9 cellular contexts compared by ENCODE assay signal in genomic region chr20:63974402-63975200, GRCh38. TPM values are rescaled to one million over a fixed set of nuclear protein-coding genes. Genes with fewer than 3 reads are reported as not detected.
A peak's percentile ranks its signal among the peaks of the same experiment; 100 is the strongest.
DNase-seq lines count a peak whose midpoint lies in the region; ATAC-seq and FAIRE-seq lines count a peak whose summit lies in the region.
"Had no signal": no experiment of that assay in that cellular context is flagged by ENCODE, and none has a peak within 500 bp of the region (broad histone marks: within the 10 kb centered on the region; RNA-seq: fewer than 3 reads in every experiment).

No MANE protein-coding gene starts in this region.

- H3K27ac Mint-ChIP-seq in natural killer cell treated with Interleukin-12 subunit alpha and Interleukin-12 subunit beta and Interleukin-15 and Interleukin-18, amount 100 ng/mL, for 72 hours, result peak overlapping the region; percentile 26 to 38

- no peaks in the 10 kb centered on the region for H3K9me3 Mint-ChIP-seq in natural killer cell treated with Interleukin-12 subunit alpha and Interleukin-12 subunit beta and Interleukin-15 and Interleukin-18, amount 100 ng/mL, for 72 hours
- H3K9me3 Mint-ChIP-seq: activated T-cell treated with anti-CD3 and anti-CD28 coated beads, Interleukin-2, amount 50 U/mL, for 4 hours had no signal

- no peak for FAIRE-seq in small intestine (lab: Jason Lieb, UNC)

- peaks cover 45 to 47% of the 10 kb centered on the region in 2 donors for H3K4me1 Mint-ChIP-seq in natural killer cell treated with Interleukin-12 subunit alpha and Interleukin-12 subunit beta and Interleukin-15 and Interleukin-18, amount 100 ng/mL, for 72 hours (ENCODE audit: low read depth in 2 of 2)

- H3K4me3 ChIP-seq in adipocyte (ENCODE audit: low read length) (no peak overlapping the region), small intestine (ENCODE audit: low read depth in 1 of 2, low read length in 2 of 2) (no peak overlapping the region)

- no peaks in the 10 kb centered on the region for H3K36me3 ChIP-seq in adipocyte (ENCODE audit: control insufficient read depth, insufficient read depth, low read length, severe bottlenecking)
- no peaks in the 10 kb centered on the region for H3K36me3 ChIP-seq in small intestine (ENCODE audit: control insufficient read depth in 2 of 2, insufficient read depth in 2 of 2, low read length in 2 of 2)

- peaks cover 10% of the 10 kb centered on the region for H3K4me1 ChIP-seq in adipocyte (ENCODE audit: control insufficient read depth, insufficient read depth, low read length)
- no peaks in the 10 kb centered on the region for H3K4me1 ChIP-seq in small intestine (ENCODE audit: control insufficient read depth in 2 of 2, insufficient read depth in 1 of 2, low read depth in 1 of 2, low read length in 1 of 2)

- WGBS in small intestine, 3 donors, result 70 to 73% (median 71%) methylated on average over 18 to 19 of the region's 19 CpGs

- peaks cover 9% of the 10 kb centered on the region for H3K36me3 Mint-ChIP-seq in natural killer cell treated with Interleukin-12 subunit alpha and Interleukin-12 subunit beta and Interleukin-15 and Interleukin-18, amount 100 ng/mL, for 72 hours

- peak; percentile 49 for DNase-seq in DMS53 treated with DMSO at 0.1 percent for 48 hours (lab: John Stamatoyannopoulos, UW; ENCODE audit: unreplicated experiment)
- peak; percentile 30 to 99 (median 96) for DNase-seq in NCI-H1417 (lab: John Stamatoyannopoulos, UW)
- DNase-seq in adipocyte (ENCODE audit: low read depth), result no peak
- DNase-seq in natural killer cell treated with Interleukin-12 subunit alpha and Interleukin-12 subunit beta and Interleukin-15 and Interleukin-18, amount 100 ng/mL, for 72 hours (ENCODE audit: low spot score), result no peak
- no peak for DNase-seq in UCSD-AML1 (lab: John Stamatoyannopoulos, UW; ENCODE audit: unreplicated experiment)
- DNase-seq in small intestine, result no peak

- no peaks in the 10 kb centered on the region for H3K27me3 Mint-ChIP-seq in natural killer cell treated with Interleukin-12 subunit alpha and Interleukin-12 subunit beta and Interleukin-15 and Interleukin-18, amount 100 ng/mL, for 72 hours

- H3K27me3 ChIP-seq in adipocyte (replicated peaks; ENCODE audit: control insufficient read depth, insufficient read depth, low read length) (no peaks in the 10 kb centered on the region), small intestine (ENCODE audit: control insufficient read depth in 2 of 2, insufficient read depth in 2 of 2, low read length in 2 of 2) (no peaks in the 10 kb centered on the region)

- H3K27ac ChIP-seq in small intestine (ENCODE audit: low read depth in 1 of 2, low read length in 1 of 2), result no peak overlapping the region

- no peak overlapping the region for H3K4me3 Mint-ChIP-seq in natural killer cell treated with Interleukin-12 subunit alpha and Interleukin-12 subunit beta and Interleukin-15 and Interleukin-18, amount 100 ng/mL, for 72 hours
- H3K4me3 Mint-ChIP-seq: activated T-cell treated with anti-CD3 and anti-CD28 coated beads, Interleukin-2, amount 50 U/mL, for 4 hours had no signal

- H3K9me3 ChIP-seq in adipocyte (ENCODE audit: control insufficient read depth, low read length), result no peaks in the 10 kb centered on the region
- H3K9me3 ChIP-seq in small intestine (ENCODE audit: control insufficient read depth, low read depth), result no peaks in the 10 kb centered on the region

- ATAC-seq in natural killer cell treated with Interleukin-12 subunit alpha and Interleukin-12 subunit beta and Interleukin-15 and Interleukin-18, amount 100 ng/mL, for 72 hours, result no peak
- ATAC-seq in GM19397 (IDR thresholded peaks at IDR 0.05; ENCODE audit: unreplicated experiment), result no peak
- no peak for ATAC-seq in GM18502 (IDR thresholded peaks at IDR 0.05; ENCODE audit: poor library complexity, unreplicated experiment)

- H3K9ac ChIP-seq in adipocyte (ENCODE audit: low read length), result peak overlapping the region; percentile 81

RNA-seq across cellular contexts. Expression of gene SAMD10, which starts 4.8 kb away (rescaled TPM):
- total RNA-seq in natural killer cell treated with Interleukin-12 subunit alpha and Interleukin-12 subunit beta and Interleukin-15 and Interleukin-18, amount 100 ng/mL, for 72 hours, result 10 to 100 TPM; 33.3 to 33.6 TPM
- 1 to 10 TPM; 3.6 to 7.3 (median 5.8) TPM for polyA plus RNA-seq in small intestine

RNA-seq across cellular contexts. Expression of gene ZNF512B, which starts 4.9 kb away (rescaled TPM):
- total RNA-seq in natural killer cell treated with Interleukin-12 subunit alpha and Interleukin-12 subunit beta and Interleukin-15 and Interleukin-18, amount 100 ng/mL, for 72 hours, result 10 to 100 TPM in 1 of 2 donors, 1 to 10 TPM in 1; 9.6 to 13.8 TPM
- polyA plus RNA-seq in small intestine, result 1 to 10 TPM; 2.5 to 4.3 (median 3.0) TPM

RNA-seq across cellular contexts. Expression of gene PRPF6, which starts 6.3 kb away (rescaled TPM):
- total RNA-seq in natural killer cell treated with Interleukin-12 subunit alpha and Interleukin-12 subunit beta and Interleukin-15 and Interleukin-18, amount 100 ng/mL, for 72 hours, result 10 to 100 TPM; 65.9 to 87.7 TPM
- polyA plus RNA-seq in small intestine, result 10 to 100 TPM; 35.3 to 48.6 (median 47.5) TPM

RNA-seq across cellular contexts. Expression of gene UCKL1, which starts 18.4 kb away (rescaled TPM):
- 10 to 100 TPM; 32.6 to 52.9 TPM for total RNA-seq in natural killer cell treated with Interleukin-12 subunit alpha and Interleukin-12 subunit beta and Interleukin-15 and Interleukin-18, amount 100 ng/mL, for 72 hours
- polyA plus RNA-seq in small intestine, result 100 to 1,000 TPM in 1 of 3 donors, 10 to 100 TPM in 2; 47.1 to 131 (median 81.1) TPM

Comparison
In these comparisons a context has a peak if more than half of its experiments do, and no peak if none do; other contexts are left out.
1. DNase-seq: peak in DMS53 treated with DMSO at 0.1 percent for 48 hours (single experiment) and NCI-H1417 (3 of 3); none in adipocyte (single experiment), natural killer cell treated with Interleukin-12 subunit alpha and Interleukin-12 subunit beta and Interleukin-15 and Interleukin-18, amount 100 ng/mL, for 72 hours (single experiment), UCSD-AML1 (single experiment) and small intestine (single experiment).